ENCODE assay signal across 17 cellular contexts in the genomic region with DNA sequence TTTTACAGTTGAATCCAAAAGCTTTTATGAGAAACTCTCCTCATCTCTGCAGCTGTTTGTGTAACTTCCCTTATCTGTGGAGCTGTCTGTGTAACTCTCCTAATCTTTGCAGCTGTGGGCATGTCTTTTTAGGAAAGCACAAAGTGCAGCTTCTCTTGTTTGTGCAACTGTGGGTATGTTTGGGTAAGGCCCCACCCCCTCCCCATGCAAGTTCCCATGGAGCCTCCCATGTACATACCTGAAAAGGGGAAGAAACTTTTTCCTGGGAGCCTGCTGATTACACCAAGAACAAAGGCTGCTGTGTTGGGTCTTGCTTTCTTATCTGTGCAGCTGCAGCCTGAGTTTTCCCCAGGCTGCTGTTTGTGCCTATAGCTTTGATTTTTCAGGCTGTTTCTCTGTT. TPM values are rescaled to one million over a fixed set of nuclear protein-coding genes. Genes with fewer than 3 reads are reported as not detected.
DNase-seq lines count a peak whose midpoint lies in the region; ATAC-seq and TF ChIP-seq lines count a peak whose summit lies in the region.
"Had no signal": no experiment of that assay in that cellular context is flagged by ENCODE, and none has a peak within 500 bp of the region (broad histone marks: within the 10 kb centered on the region; RNA-seq: fewer than 3 reads in every experiment).

No MANE protein-coding gene starts in this region.

- peak overlapping the region; percentile 80 for H3K9ac ChIP-seq in PC-3 (ENCODE audit: low read length)

- peak; percentile 11 for DNase-seq in Jurkat, Clone E6-1 (ENCODE audit: low read depth, low spot score)
- DNase-seq in PC-3 (peak; percentile 72), fibroblast of the aortic adventitia (ENCODE audit: low read depth) (peak; percentile 27), osteocyte (ENCODE audit: extremely low spot score, unreplicated experiment) (peak; percentile 8), left lung (no peak), adrenal gland (no peak)
- DNase-seq in activated CD4-positive, alpha-beta memory T cell treated with anti-CD3 and anti-CD28 coated beads for 36 hours: no peak
- DNase-seq in central memory CD4-positive, alpha-beta T cell: no peak
- DNase-seq: COR-L47; glutamatergic neuron; NCI-H82; nephron progenitor cell; RPMI8226; stimulated activated naive B cell treated with anti-CD40 and anti-IgM and Interleukin-4, amounts not matched to agents 10 μg/mL and 1 μg/mL and 100 μg/mL, for 72 hours; T-helper 1 cell had no signal

- H3K27me3 ChIP-seq in PC-3 (ENCODE audit: low read length) (no peaks in the 10 kb centered on the region), left lung (no peaks in the 10 kb centered on the region), adrenal gland (no peaks in the 10 kb centered on the region)
- H3K27me3 ChIP-seq: cardiac muscle cell had no signal

- H3K9me2 ChIP-seq in PC-3 (replicated peaks; ENCODE audit: low read length): no peaks in the 10 kb centered on the region

- TF ChIP-seq CTCF in PC-3 (conservative IDR thresholded peaks at IDR 0.05; ENCODE audit: low read depth, low read length) (no peak), fibroblast of the aortic adventitia (IDR thresholded peaks at IDR 0.05; ENCODE audit: insufficient read depth, low read length) (no peak), osteocyte (IDR thresholded peaks at IDR 0.05) (no peak), left lung (IDR thresholded peaks at IDR 0.05) (no peak), adrenal gland (IDR thresholded peaks at IDR 0.05) (no peak)

- H3K9me3 Mint-ChIP-seq in osteocyte (ENCODE audit: unreplicated experiment): no peaks in the 10 kb centered on the region
- peaks cover 3% of the 10 kb centered on the region for H3K9me3 Mint-ChIP-seq in activated CD4-positive, alpha-beta memory T cell treated with anti-CD3 and anti-CD28 coated beads for 36 hours

- no peaks in the 10 kb centered on the region for H3K36me3 Mint-ChIP-seq in osteocyte (ENCODE audit: unreplicated experiment)
- no peaks in the 10 kb centered on the region for H3K36me3 Mint-ChIP-seq in activated CD4-positive, alpha-beta memory T cell treated with anti-CD3 and anti-CD28 coated beads for 36 hours
- H3K36me3 Mint-ChIP-seq: memory B cell; stimulated activated naive B cell treated with anti-CD40 and anti-IgM and Interleukin-4, amounts not matched to agents 10 μg/mL and 1 μg/mL and 100 μg/mL, for 72 hours had no signal

- H3K9me3 ChIP-seq in PC-3 (ENCODE audit: low read length) (peaks cover 4% of the 10 kb centered on the region; the same call in 1 of the 2 replicates), left lung (no peaks in the 10 kb centered on the region), adrenal gland (replicated peaks in 1 of 3) (no peaks in the 10 kb centered on the region)

- POLR2A ChIA-PET in PC-3 (lab: Charles Lee; ENCODE audit: unreplicated experiment): no interaction called here
- POLR2A ChIA-PET in activated CD4-positive, alpha-beta memory T cell treated with anti-CD3 and anti-CD28 coated beads for 36 hours (lab: Charles Lee): no interaction called here

- no TSS peak for BruUV-seq in PC-3 (replicated peaks; lab: Mats Ljungman, UMichigan)

- intact Hi-C loops in PC-3 (cut with micrococcal nuclease) (loop anchor here (2.0 kb wide), 1 partner anchor 43 kb away; a partner anchor contains a TSS), left lung (cut with DNase I) (no loop called here), adrenal gland (cut with DNase I) (no loop called here)
- intact Hi-C loops in activated CD4-positive, alpha-beta memory T cell treated with anti-CD3 and anti-CD28 coated beads for 36 hours (cut with micrococcal nuclease): loop anchor here (10.0 kb wide), 1 partner anchor 399 kb away; a partner anchor contains a TSS

- H3K27ac ChIP-seq in PC-3 (ENCODE audit: low read length) (peak overlapping the region; percentile 88), left lung (no peak overlapping the region), adrenal gland (no peak overlapping the region)
- H3K27ac ChIP-seq: cardiac muscle cell had no signal

- H3K4me2 ChIP-seq in PC-3 (ENCODE audit: low read length): no peak overlapping the region

- no peak overlapping the region for H2AFZ ChIP-seq in PC-3 (ENCODE audit: low read length)

- peaks cover 8% of the 10 kb centered on the region for H3K27me3 Mint-ChIP-seq in osteocyte (ENCODE audit: unreplicated experiment)
- peaks cover 25% of the 10 kb centered on the region for H3K27me3 Mint-ChIP-seq in activated CD4-positive, alpha-beta memory T cell treated with anti-CD3 and anti-CD28 coated beads for 36 hours

- no peak overlapping the region for H3K4me3 ChIP-seq in Jurkat, Clone E6-1 (ENCODE audit: low read length)
- H3K4me3 ChIP-seq in PC-3 (ENCODE audit: low read length) (no peak overlapping the region), fibroblast of the aortic adventitia (ENCODE audit: low read depth, low read length) (no peak overlapping the region), left lung (no peak overlapping the region), adrenal gland (no peak overlapping the region)
- H3K4me3 ChIP-seq: cardiac muscle cell had no signal

- no peaks in the 10 kb centered on the region for H3K79me2 ChIP-seq in PC-3 (ENCODE audit: low read length)

- peaks cover 9% of the 10 kb centered on the region for H3K4me1 Mint-ChIP-seq in osteocyte (ENCODE audit: unreplicated experiment)
- H3K4me1 Mint-ChIP-seq in activated CD4-positive, alpha-beta memory T cell treated with anti-CD3 and anti-CD28 coated beads for 36 hours (ENCODE audit: low read depth): no peaks in the 10 kb centered on the region
- H3K4me1 Mint-ChIP-seq: memory B cell had no signal

- H3K4me1 ChIP-seq in PC-3 (ENCODE audit: insufficient read depth, low read length): peaks cover 48% of the 10 kb centered on the region
- H3K4me1 ChIP-seq in left lung: peaks cover 0 to 11% of the 10 kb centered on the region in 2 donors
- no peaks in the 10 kb centered on the region for H3K4me1 ChIP-seq in adrenal gland (replicated peaks in 1 of 2)

- H3K36me3 ChIP-seq in PC-3 (ENCODE audit: low read depth, low read length): no peaks in the 10 kb centered on the region; the same call in 1 of the 2 replicates
- H3K36me3 ChIP-seq in left lung: no peaks in the 10 kb centered on the region
- no peaks in the 10 kb centered on the region for H3K36me3 ChIP-seq in adrenal gland (replicated peaks in 1 of 2)
- H3K36me3 ChIP-seq: cardiac muscle cell had no signal

- CTCF ChIA-PET in PC-3 (lab: Charles Lee): interaction anchor here (0.7 kb wide), 1 partner anchor 66 kb away, joined by 3 read pairs; no protein-coding TSS in a partner anchor
- CTCF ChIA-PET in activated CD4-positive, alpha-beta memory T cell treated with anti-CD3 and anti-CD28 coated beads for 36 hours (lab: Charles Lee): no interaction called here

- ATAC-seq in PC-3: no peak
- no peak for ATAC-seq in left lung
- ATAC-seq: stimulated activated naive B cell treated with anti-CD40 and anti-IgM and Interleukin-4, amounts not matched to agents 10 μg/mL and 1 μg/mL and 100 μg/mL, for 72 hours had no signal

- H3F3A ChIP-seq in PC-3 (ENCODE audit: low read length, unreplicated experiment): peaks cover 12% of the 10 kb centered on the region

- H4K20me1 ChIP-seq in PC-3 (ENCODE audit: low read length): no peaks in the 10 kb centered on the region

- no peak overlapping the region for H3K27ac Mint-ChIP-seq in osteocyte (ENCODE audit: unreplicated experiment)
- no peak overlapping the region for H3K27ac Mint-ChIP-seq in activated CD4-positive, alpha-beta memory T cell treated with anti-CD3 and anti-CD28 coated beads for 36 hours
- H3K27ac Mint-ChIP-seq: memory B cell; nephron progenitor cell; stimulated activated naive B cell treated with anti-CD40 and anti-IgM and Interleukin-4, amounts not matched to agents 10 μg/mL and 1 μg/mL and 100 μg/mL, for 72 hours had no signal

- TF ChIP-seq POLR2A in adrenal gland (IDR thresholded peaks at IDR 0.05): no peak

- H3K4me3 Mint-ChIP-seq in osteocyte (ENCODE audit: unreplicated experiment): no peak overlapping the region
- H3K4me3 Mint-ChIP-seq in activated CD4-positive, alpha-beta memory T cell treated with anti-CD3 and anti-CD28 coated beads for 36 hours: no peak overlapping the region
- H3K4me3 Mint-ChIP-seq: memory B cell; nephron progenitor cell; stimulated activated naive B cell treated with anti-CD40 and anti-IgM and Interleukin-4, amounts not matched to agents 10 μg/mL and 1 μg/mL and 100 μg/mL, for 72 hours had no signal

RNA-seq across cellular contexts. Expression of a gene that starts 42.7 kb away (rescaled TPM):
- 207 TPM for polyA plus RNA-seq in Jurkat, Clone E6-1 (2012; ENCODE audit: insufficient read depth, insufficient read length)
- total RNA-seq in PC-3 (2014; rRNA removed) (354 and 434 TPM in 2 replicates), fibroblast of the aortic adventitia (ENCODE audit: low replicate concordance) (10.7 and 33.4 TPM in 2 replicates), osteocyte (8.5 and 10.6 TPM in 2 replicates), left lung (10 to 100 TPM in 1 of 2 donors, 1 to 10 TPM in 1; 2.7 to 12.7 TPM), adrenal gland (1 to 10 TPM in 4 of 8 donors, under 1 TPM in 3, not detected in 1; 0.46 to 3.5 (median 1.7) TPM)
- 10 to 100 TPM; 96.2 to 99.2 TPM for total RNA-seq in activated CD4-positive, alpha-beta memory T cell treated with anti-CD3 and anti-CD28 coated beads for 36 hours
- 1 to 10 TPM; 1.3 to 6.6 (median 2.4) TPM for polyA plus RNA-seq in adrenal gland

Comparison
In these comparisons a context has a peak if more than half of its experiments do, and no peak if none do; other contexts are left out.
1. DNase-seq: peak in Jurkat, Clone E6-1 (single experiment), PC-3 (single experiment), fibroblast of the aortic adventitia (single experiment) and osteocyte (single experiment); none in left lung (0 of 2), activated CD4-positive, alpha-beta memory T cell treated with anti-CD3 and anti-CD28 coated beads for 36 hours (single experiment), adrenal gland (0 of 7) and central memory CD4-positive, alpha-beta T cell (single experiment).
2. intact Hi-C loops: an anchor here in PC-3 (2.0 kb wide) and activated CD4-positive, alpha-beta memory T cell treated with anti-CD3 and anti-CD28 coated beads for 36 hours (10.0 kb wide); none called in left lung and adrenal gland.